8 cellular contexts compared by ENCODE assay signal in genomic region chr16:27268376-27269299, GRCh38. TPM values are rescaled to one million over a fixed set of nuclear protein-coding genes. Genes with fewer than 3 reads are reported as not detected.
DNase-seq lines count a peak whose midpoint lies in the region; ATAC-seq and TF ChIP-seq lines count a peak whose summit lies in the region.

Gene NSMCE1 (minus strand): TSS chr16:27268772. CDS start chr16:27257570, 11,202 bp downstream.

- peak; percentile 99 for DNase-seq in CD1c-positive myeloid dendritic cell (ENCODE audit: extremely low spot score)
- peak; percentile 94 for DNase-seq in NCI-H774 (lab: John Stamatoyannopoulos, UW)
- DNase-seq in activated CD4-positive, alpha-beta memory T cell treated with anti-CD3 and anti-CD28 coated beads, Interleukin-2, amount 10 ng/mL, durations not matched to agents 7 days and 5 days, result peak; percentile 97
- peak; percentile 93 for DNase-seq in ecto neural progenitor cell (ENCODE audit: low spot score)
- peak; percentile 97 to 100 for DNase-seq in lower leg skin (ENCODE audit: low spot score in 2 of 2)
- DNase-seq in stimulated activated CD4-positive, alpha-beta T cell treated with anti-CD3 and anti-CD28 coated beads, Interleukin-4, amount 100 ng/mL, for 48 hours (ENCODE audit: low read depth in 2 of 2), result peak; percentile 98 to 99

- H3K27me3 Mint-ChIP-seq in activated CD4-positive, alpha-beta memory T cell treated with anti-CD3 and anti-CD28 coated beads, Interleukin-2, amount 10 ng/mL, durations not matched to agents 7 days and 5 days, result no peaks in the 10 kb centered on the region

- TF ChIP-seq CTCF in lower leg skin (IDR thresholded peaks at IDR 0.05), result no peak

- POLR2A ChIA-PET in activated CD4-positive, alpha-beta memory T cell treated with anti-CD3 and anti-CD28 coated beads, Interleukin-2, amount 10 ng/mL, durations not matched to agents 7 days and 5 days (lab: Charles Lee), result interaction anchor here (1.0 to 10.7 kb wide), 10 partner anchors 13 to 99 kb away, joined by 3 to 243 read pairs (median 6); no protein-coding TSS in a partner anchor

- peaks cover 65% of the 10 kb centered on the region for H3K4me1 Mint-ChIP-seq in activated CD4-positive, alpha-beta memory T cell treated with anti-CD3 and anti-CD28 coated beads, Interleukin-2, amount 10 ng/mL, durations not matched to agents 7 days and 5 days

- H3K9me3 Mint-ChIP-seq in activated CD4-positive, alpha-beta memory T cell treated with anti-CD3 and anti-CD28 coated beads, Interleukin-2, amount 10 ng/mL, durations not matched to agents 7 days and 5 days, result no peaks in the 10 kb centered on the region

- H3K4me3 Mint-ChIP-seq in activated CD4-positive, alpha-beta memory T cell treated with anti-CD3 and anti-CD28 coated beads, Interleukin-2, amount 10 ng/mL, durations not matched to agents 7 days and 5 days, result peak within 1 kb of the TSS; percentile 98

- H3K27ac Mint-ChIP-seq in activated CD4-positive, alpha-beta memory T cell treated with anti-CD3 and anti-CD28 coated beads, Interleukin-2, amount 10 ng/mL, durations not matched to agents 7 days and 5 days, result peak within 1 kb of the TSS; percentile 90

- peak within 1 kb of the TSS; percentile 71 for H3K4me3 ChIP-seq in lower leg skin (ENCODE audit: low read depth, poor library complexity, severe bottlenecking)

- WGBS in lower leg skin, 2 donors, result 8 to 11% methylated on average over 56 to 57 of the region's 58 CpGs

- CTCF ChIA-PET in activated CD4-positive, alpha-beta memory T cell treated with anti-CD3 and anti-CD28 coated beads, Interleukin-2, amount 10 ng/mL, durations not matched to agents 7 days and 5 days (lab: Charles Lee), result interaction anchor here (1.0 to 7.9 kb wide), 3 partner anchors 33 to 50 kb away, joined by 3 to 74 read pairs (median 3); no protein-coding TSS in a partner anchor

- peak in 1 of 2 donors; percentile 5 for TF ChIP-seq POLR2A in lower leg skin (IDR thresholded peaks at IDR 0.05)

- intact Hi-C loops in lower leg skin (cut with DNase I; ENCODE audit: low total_unique reads), result loop anchor here (5.0 kb wide), 1 partner anchor 44 kb away; the partner anchor contains the start of gene IL4R

- peaks cover 32% of the 10 kb centered on the region for H3K36me3 Mint-ChIP-seq in activated CD4-positive, alpha-beta memory T cell treated with anti-CD3 and anti-CD28 coated beads, Interleukin-2, amount 10 ng/mL, durations not matched to agents 7 days and 5 days (ENCODE audit: low read depth)

- ATAC-seq in GM19372 (IDR thresholded peaks at IDR 0.05; ENCODE audit: low read depth, unreplicated experiment) (peak; percentile 96), HG03558 (IDR thresholded peaks at IDR 0.05; ENCODE audit: extremely low read depth, unreplicated experiment) (peak; percentile 67)

RNA-seq across cellular contexts. Expression of gene NSMCE1, which starts in this region (rescaled TPM):
- total RNA-seq in activated CD4-positive, alpha-beta memory T cell treated with anti-CD3 and anti-CD28 coated beads, Interleukin-2, amount 10 ng/mL, durations not matched to agents 7 days and 5 days, result 100 to 1,000 TPM; 100 to 106 TPM
- total RNA-seq in lower leg skin, result 10 to 100 TPM; 17.3 to 29.2 (median 21.1) TPM

Comparison
In these comparisons a context has a peak if more than half of its experiments do, and no peak if none do; other contexts are left out.
1. Peak in every context shown above with its lines: DNase-seq, ATAC-seq and H3K4me3 ChIP-seq.